26 cellular contexts compared by ENCODE assay signal in genomic region chr4:909131-909571, GRCh38.
"Had no signal": no experiment of that assay in that cellular context is flagged by ENCODE, and none has a peak within 500 bp of the region (broad histone marks: within the 10 kb centered on the region; RNA-seq: fewer than 3 reads in every experiment).

No MANE protein-coding gene starts in this region.

- H3K4me2 ChIP-seq: KMS-11, SK-N-SH had no signal

- H3K9me3 ChIP-seq: SJCRH30, SK-N-SH had no signal

- H3K4me1 ChIP-seq: SJCRH30 had no signal

- H3K4me3 ChIP-seq: SJCRH30 had no signal

- H3K9me3 Mint-ChIP-seq: activated T-helper 1 cell treated with anti-CD3 and anti-CD28 coated beads, Interleukin-12 subunit alpha, Interleukin-12 subunit beta, Interleukin-2, Interleukin-4 antibody, amounts not matched to agents 30 ng/mL and 10 ng/mL and 1 ng/mL, durations not matched to agents 14 hours and 24 hours and 36 hours; IgD-negative memory B cell; T-helper 2 cell treated with Interferon-gamma antibody and Interleukin-4, amounts not matched to agents 5 μg/mL and 100 μg/mL, for 36 hours had no signal

- ATAC-seq: activated CD8-positive, alpha-beta memory T cell treated with anti-CD3 and anti-CD28 coated beads, Interleukin-2, amount 10 ng/mL, durations not matched to agents 7 days and 5 days had no signal

- H3K27me3 Mint-ChIP-seq: activated CD4-positive, alpha-beta T cell treated with anti-CD3 and anti-CD28 coated beads, Interleukin-2, amount 10 ng/mL, durations not matched to agents 24 days and 14 days; activated CD8-positive, alpha-beta memory T cell treated with anti-CD3 and anti-CD28 coated beads, Interleukin-2, amount 10 ng/mL, durations not matched to agents 7 days and 5 days; activated naive CD8-positive, alpha-beta T cell treated with anti-CD3 and anti-CD28 coated beads for 36 hours; activated T-cell treated with anti-CD3 and anti-CD28 coated beads, Interleukin-2, amount 50 U/mL, for 24 hours; IgD-negative memory B cell had no signal

- H3K27ac ChIP-seq: brain microvascular endothelial cell, KMS-11, SJCRH30 had no signal

- H3K4me3 Mint-ChIP-seq: activated CD4-positive, alpha-beta T cell treated with anti-CD3 and anti-CD28 coated beads, Interleukin-2, amount 10 ng/mL, durations not matched to agents 24 days and 14 days; activated CD8-positive, alpha-beta memory T cell treated with anti-CD3 and anti-CD28 coated beads, Interleukin-2, amount 10 ng/mL, durations not matched to agents 7 days and 5 days; activated naive CD8-positive, alpha-beta T cell treated with anti-CD3 and anti-CD28 coated beads for 36 hours; activated T-cell treated with anti-CD3 and anti-CD28 coated beads, Interleukin-2, amount 50 U/mL, for 24 hours; activated T-helper 1 cell treated with anti-CD3 and anti-CD28 coated beads, Interleukin-12 subunit alpha, Interleukin-12 subunit beta, Interleukin-2, Interleukin-4 antibody, amounts not matched to agents 30 ng/mL and 10 ng/mL and 1 ng/mL, durations not matched to agents 14 hours and 24 hours and 36 hours; IgD-negative memory B cell; T-helper 2 cell treated with Interferon-gamma antibody and Interleukin-4, amounts not matched to agents 5 μg/mL and 100 μg/mL, for 36 hours had no signal

- H3K27ac Mint-ChIP-seq: activated CD4-positive, alpha-beta T cell treated with anti-CD3 and anti-CD28 coated beads, Interleukin-2, amount 10 ng/mL, durations not matched to agents 24 days and 14 days; activated CD8-positive, alpha-beta memory T cell treated with anti-CD3 and anti-CD28 coated beads, Interleukin-2, amount 10 ng/mL, durations not matched to agents 7 days and 5 days; activated naive CD8-positive, alpha-beta T cell treated with anti-CD3 and anti-CD28 coated beads for 36 hours; activated T-cell treated with anti-CD3 and anti-CD28 coated beads, Interleukin-2, amount 50 U/mL, for 24 hours; activated T-helper 1 cell treated with anti-CD3 and anti-CD28 coated beads, Interleukin-12 subunit alpha, Interleukin-12 subunit beta, Interleukin-2, Interleukin-4 antibody, amounts not matched to agents 30 ng/mL and 10 ng/mL and 1 ng/mL, durations not matched to agents 14 hours and 24 hours and 36 hours; IgD-negative memory B cell; T-helper 2 cell treated with Interferon-gamma antibody and Interleukin-4, amounts not matched to agents 5 μg/mL and 100 μg/mL, for 36 hours had no signal

- H3K4me1 Mint-ChIP-seq: activated CD4-positive, alpha-beta T cell treated with anti-CD3 and anti-CD28 coated beads, Interleukin-2, amount 10 ng/mL, durations not matched to agents 24 days and 14 days; activated CD8-positive, alpha-beta memory T cell treated with anti-CD3 and anti-CD28 coated beads, Interleukin-2, amount 10 ng/mL, durations not matched to agents 7 days and 5 days; activated naive CD8-positive, alpha-beta T cell treated with anti-CD3 and anti-CD28 coated beads for 36 hours had no signal

- DNase-seq: activated CD4-positive, alpha-beta T cell treated with anti-CD3 and anti-CD28 coated beads, Interleukin-2, amount 10 ng/mL, durations not matched to agents 24 days and 14 days; activated CD4-positive, alpha-beta T cell treated with anti-CD3 and anti-CD28 coated beads, Interleukin-2, amount 50 U/mL, for 48 hours; activated CD4-positive, CD25-positive, alpha-beta regulatory T cell treated with anti-CD3 and anti-CD28 coated beads, Interleukin-2, amount 50 U/mL, for 72 hours; activated CD8-positive, alpha-beta memory T cell treated with anti-CD3 and anti-CD28 coated beads, Interleukin-2, amount 10 ng/mL, durations not matched to agents 7 days and 5 days; activated effector memory CD4-positive, alpha-beta T cell treated with Interleukin-2 at 50 U/mL for 16 hours; activated naive CD4-positive, alpha-beta T cell treated with Interleukin-2 at 50 U/mL for 16 hours; activated naive CD8-positive, alpha-beta T cell treated with anti-CD3 and anti-CD28 coated beads for 36 hours; activated T-cell treated with anti-CD3 and anti-CD28 coated beads, Interleukin-2, amount 50 U/mL, for 24 hours; brain microvascular endothelial cell; NCI-H1092; NCI-H1417 treated with DMSO at 0.1 percent for 48 hours; NCI-H1694; NCI-H2029; NCI-H2107; NCI-H2171 treated with DMSO at 0.1 percent for 48 hours; NCI-H345; NCI-H510A; NCI-H526 treated with DMSO at 0.1 percent for 48 hours; NCI-H82; SJCRH30; SK-N-SH; T-helper 1 cell had no signal

- H3K27me3 ChIP-seq: brain microvascular endothelial cell, SJCRH30 had no signal
